ENCODE assay signal across 8 cellular contexts in the genomic region with DNA sequence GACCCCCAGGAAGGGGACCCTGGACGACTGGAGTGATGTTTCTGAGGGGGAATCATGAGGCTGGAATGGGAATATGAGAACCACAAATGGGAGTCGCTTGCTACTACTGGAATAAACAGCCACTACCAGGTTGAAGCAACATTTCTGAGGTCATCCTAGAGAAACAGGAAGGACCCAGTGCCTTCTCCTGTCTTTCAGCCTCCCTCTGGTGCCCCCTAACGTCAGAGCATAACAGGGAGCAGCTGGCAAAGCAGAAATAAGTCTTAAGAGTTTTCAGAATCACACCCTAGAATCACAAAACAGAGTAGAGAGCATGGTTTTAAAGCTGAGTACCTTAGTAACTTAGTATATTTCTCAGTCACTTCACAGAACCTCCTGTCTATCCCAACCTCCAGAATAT.
DNase-seq lines count a peak whose midpoint lies in the region; ATAC-seq and TF ChIP-seq lines count a peak whose summit lies in the region.

No MANE protein-coding gene starts in this region.

- no peak overlapping the region for H3K18ac ChIP-seq in neuronal stem cell (ENCODE audit: low read length)

- CTCF ChIA-PET in activated CD4-positive, alpha-beta memory T cell treated with anti-CD3 and anti-CD28 coated beads for 36 hours (lab: Charles Lee), result no interaction called here
- CTCF ChIA-PET in activated CD4-positive, alpha-beta memory T cell treated with anti-CD3 and anti-CD28 coated beads, Interleukin-2, amount 10 ng/mL, durations not matched to agents 7 days and 5 days (lab: Charles Lee), result no interaction called here
- CTCF ChIA-PET in CD8-positive, alpha-beta T cell (lab: Charles Lee), result interaction anchor here (1.5 kb wide), 1 partner anchor 9 kb away, joined by 3 read pairs; no protein-coding TSS in a partner anchor

- H3K36me3 Mint-ChIP-seq in activated CD4-positive, alpha-beta memory T cell treated with anti-CD3 and anti-CD28 coated beads for 36 hours, result no peaks in the 10 kb centered on the region
- H3K36me3 Mint-ChIP-seq in activated CD4-positive, alpha-beta memory T cell treated with anti-CD3 and anti-CD28 coated beads, Interleukin-2, amount 10 ng/mL, durations not matched to agents 7 days and 5 days (ENCODE audit: low read depth), result no peaks in the 10 kb centered on the region
- H3K36me3 Mint-ChIP-seq in GM23338 (ENCODE audit: low read depth), result no peaks in the 10 kb centered on the region
- no peaks in the 10 kb centered on the region for H3K36me3 Mint-ChIP-seq in CD8-positive, alpha-beta T cell

- H3K9me3 Mint-ChIP-seq in activated CD4-positive, alpha-beta memory T cell treated with anti-CD3 and anti-CD28 coated beads for 36 hours, result no peaks in the 10 kb centered on the region
- no peaks in the 10 kb centered on the region for H3K9me3 Mint-ChIP-seq in activated CD4-positive, alpha-beta memory T cell treated with anti-CD3 and anti-CD28 coated beads, Interleukin-2, amount 10 ng/mL, durations not matched to agents 7 days and 5 days
- H3K9me3 Mint-ChIP-seq in GM23338, result no peaks in the 10 kb centered on the region
- peaks cover 3% of the 10 kb centered on the region for H3K9me3 Mint-ChIP-seq in CD8-positive, alpha-beta T cell

- no peak overlapping the region for H3K23ac ChIP-seq in neuronal stem cell (ENCODE audit: low read depth, low read length, poor library complexity)

- no peak overlapping the region for H3K4ac ChIP-seq in neuronal stem cell (ENCODE audit: low read length)

- peak; percentile 95 for ATAC-seq in GM23338
- no peak for ATAC-seq in CD8-positive, alpha-beta T cell

- no peak overlapping the region for H4K8ac ChIP-seq in neuronal stem cell (ENCODE audit: low read depth, low read length)

- no peaks in the 10 kb centered on the region for H3K4me1 Mint-ChIP-seq in activated CD4-positive, alpha-beta memory T cell treated with anti-CD3 and anti-CD28 coated beads for 36 hours (ENCODE audit: low read depth)
- H3K4me1 Mint-ChIP-seq in activated CD4-positive, alpha-beta memory T cell treated with anti-CD3 and anti-CD28 coated beads, Interleukin-2, amount 10 ng/mL, durations not matched to agents 7 days and 5 days, result no peaks in the 10 kb centered on the region
- no peaks in the 10 kb centered on the region for H3K4me1 Mint-ChIP-seq in GM23338
- H3K4me1 Mint-ChIP-seq in CD8-positive, alpha-beta T cell (ENCODE audit: low read depth), result no peaks in the 10 kb centered on the region

- WGBS in neuronal stem cell (ENCODE audit: extremely low coverage in 2 of 2, insufficient read length in 2 of 2, insufficient replicate concordance in 1 of 2), 2 donors, result no CpG with 5 or more reads among the region's 3 CpGs

- H3K27ac ChIP-seq in GM23338 (ENCODE audit: low read depth) (no peak overlapping the region), brain microvascular endothelial cell (no peak overlapping the region), neuronal stem cell (replicated peaks; ENCODE audit: low read length) (no peak overlapping the region)
- H3K27ac ChIP-seq in CD8-positive, alpha-beta T cell (ENCODE audit: low read depth, low read length), result no peak overlapping the region

- H2AFZ ChIP-seq in GM23338 (no peak overlapping the region), neuronal stem cell (ENCODE audit: low read length) (no peak overlapping the region)

- H3K79me2 ChIP-seq in GM23338 (replicated peaks; ENCODE audit: insufficient read depth), result no peaks in the 10 kb centered on the region

- H3K36me3 ChIP-seq in GM23338 (ENCODE audit: insufficient read depth), result no peaks in the 10 kb centered on the region
- no peaks in the 10 kb centered on the region for H3K36me3 ChIP-seq in brain microvascular endothelial cell (replicated peaks)
- no peaks in the 10 kb centered on the region for H3K36me3 ChIP-seq in neuronal stem cell (replicated peaks in 1 of 2; ENCODE audit: control insufficient read depth in 2 of 2, insufficient read depth in 2 of 2, low read length in 2 of 2)
- H3K36me3 ChIP-seq in CD8-positive, alpha-beta T cell (ENCODE audit: insufficient read depth, low read length), result no peaks in the 10 kb centered on the region

- intact Hi-C loops in activated CD4-positive, alpha-beta memory T cell treated with anti-CD3 and anti-CD28 coated beads for 36 hours (cut with micrococcal nuclease), result no loop called here
- intact Hi-C loops in CD8-positive, alpha-beta T cell (cut with DNase I, micrococcal nuclease), result no loop called here

- H3K9me3 ChIP-seq in neuronal stem cell (replicated peaks in 1 of 2; ENCODE audit: control insufficient read depth in 2 of 2, insufficient read depth in 1 of 2, low read depth in 1 of 2, low read length in 2 of 2), result no peaks in the 10 kb centered on the region
- H3K9me3 ChIP-seq in CD8-positive, alpha-beta T cell (ENCODE audit: low read length), result no peaks in the 10 kb centered on the region

- H2AK5ac ChIP-seq in neuronal stem cell (ENCODE audit: low read depth, low read length), result no peak overlapping the region

- POLR2A ChIA-PET in activated CD4-positive, alpha-beta memory T cell treated with anti-CD3 and anti-CD28 coated beads for 36 hours (lab: Charles Lee), result no interaction called here
- POLR2A ChIA-PET in activated CD4-positive, alpha-beta memory T cell treated with anti-CD3 and anti-CD28 coated beads, Interleukin-2, amount 10 ng/mL, durations not matched to agents 7 days and 5 days (lab: Charles Lee), result no interaction called here
- POLR2A ChIA-PET in CD8-positive, alpha-beta T cell (lab: Charles Lee), result no interaction called here

- H3K9me2 ChIP-seq in GM23338 (ENCODE audit: insufficient read depth), result no peaks in the 10 kb centered on the region

- in situ Hi-C loops in brain microvascular endothelial cell (cut with HindIII; ENCODE audit: low pct_ligation_motif_present, low sequenced_read_pairs), result no loop called here

- H3K27me3 ChIP-seq in GM23338 (ENCODE audit: insufficient read depth) (no peaks in the 10 kb centered on the region; the same call in 1 of the 2 replicates), brain microvascular endothelial cell (replicated peaks) (no peaks in the 10 kb centered on the region), neuronal stem cell (ENCODE audit: control insufficient read depth in 3 of 3, insufficient read depth in 3 of 3, low read depth in 1 of 3, low read length in 3 of 3) (no peaks in the 10 kb centered on the region)
- no peaks in the 10 kb centered on the region for H3K27me3 ChIP-seq in CD8-positive, alpha-beta T cell (ENCODE audit: insufficient read depth, low read length)

- H3K4me2 ChIP-seq in GM23338 (no peak overlapping the region), neuronal stem cell (ENCODE audit: insufficient read depth, low read length, poor library complexity, severe bottlenecking) (no peak overlapping the region)

- H3K4me3 ChIP-seq in GM23338 (no peak overlapping the region), brain microvascular endothelial cell (ENCODE audit: low read depth, low read length) (no peak overlapping the region), neuronal stem cell (ENCODE audit: low read length in 2 of 2) (no peak overlapping the region)
- H3K4me3 ChIP-seq in CD8-positive, alpha-beta T cell (ENCODE audit: low read depth, low read length), result no peak overlapping the region

- no peak overlapping the region for H3K4me3 Mint-ChIP-seq in activated CD4-positive, alpha-beta memory T cell treated with anti-CD3 and anti-CD28 coated beads for 36 hours
- H3K4me3 Mint-ChIP-seq in activated CD4-positive, alpha-beta memory T cell treated with anti-CD3 and anti-CD28 coated beads, Interleukin-2, amount 10 ng/mL, durations not matched to agents 7 days and 5 days, result no peak overlapping the region
- no peak overlapping the region for H3K4me3 Mint-ChIP-seq in GM23338
- no peak overlapping the region for H3K4me3 Mint-ChIP-seq in CD8-positive, alpha-beta T cell

- H2BK120ac ChIP-seq in neuronal stem cell (ENCODE audit: low read depth, low read length), result no peak overlapping the region

- no peak overlapping the region for H3K9ac ChIP-seq in neuronal stem cell (ENCODE audit: low read depth, low read length, poor library complexity)

- no peak overlapping the region for H3K27ac Mint-ChIP-seq in activated CD4-positive, alpha-beta memory T cell treated with anti-CD3 and anti-CD28 coated beads for 36 hours
- H3K27ac Mint-ChIP-seq in activated CD4-positive, alpha-beta memory T cell treated with anti-CD3 and anti-CD28 coated beads, Interleukin-2, amount 10 ng/mL, durations not matched to agents 7 days and 5 days, result no peak overlapping the region
- no peak overlapping the region for H3K27ac Mint-ChIP-seq in GM23338
- no peak overlapping the region for H3K27ac Mint-ChIP-seq in CD8-positive, alpha-beta T cell

- peak; percentile 8 for DNase-seq in activated CD4-positive, alpha-beta memory T cell treated with anti-CD3 and anti-CD28 coated beads for 36 hours
- no peak for DNase-seq in activated CD4-positive, alpha-beta memory T cell treated with anti-CD3 and anti-CD28 coated beads, Interleukin-2, amount 10 ng/mL, durations not matched to agents 7 days and 5 days
- DNase-seq in GM23338 (ENCODE audit: low spot score), result peak; percentile 92
- DNase-seq in M059J (ENCODE audit: low read depth), result peak; percentile 59
- peak; percentile 40 for DNase-seq in brain microvascular endothelial cell
- peak; percentile 39 for DNase-seq in neuronal stem cell (ENCODE audit: low spot score)
- no peak for DNase-seq in activated gamma-delta T cell treated with Interleukin-2 at 50 U/mL for 16 hours
- no peak for DNase-seq in CD8-positive, alpha-beta T cell

- TF ChIP-seq CTCF in GM23338 (conservative IDR thresholded peaks at IDR 0.05; ENCODE audit: low read depth in 2 of 2) (peak; percentile 87 to 93), brain microvascular endothelial cell (IDR thresholded peaks at IDR 0.05; ENCODE audit: low read depth, low read length, missing control alignments) (peak; percentile 75)
- TF ChIP-seq CTCF in CD8-positive, alpha-beta T cell (IDR thresholded peaks at IDR 0.05), result no peak

- no peaks in the 10 kb centered on the region for H3K79me1 ChIP-seq in neuronal stem cell (ENCODE audit: low read depth, low read length)

- no peak overlapping the region for H2BK5ac ChIP-seq in neuronal stem cell (ENCODE audit: low read length)

- no peaks in the 10 kb centered on the region for H3F3A ChIP-seq in GM23338 (replicated peaks; ENCODE audit: low read depth)

- H2BK12ac ChIP-seq in neuronal stem cell (ENCODE audit: low read length), result no peak overlapping the region

- H3K27me3 Mint-ChIP-seq in activated CD4-positive, alpha-beta memory T cell treated with anti-CD3 and anti-CD28 coated beads for 36 hours, result no peaks in the 10 kb centered on the region
- no peaks in the 10 kb centered on the region for H3K27me3 Mint-ChIP-seq in activated CD4-positive, alpha-beta memory T cell treated with anti-CD3 and anti-CD28 coated beads, Interleukin-2, amount 10 ng/mL, durations not matched to agents 7 days and 5 days
- H3K27me3 Mint-ChIP-seq in GM23338 (ENCODE audit: insufficient read depth, low read depth, poor library complexity), result no peaks in the 10 kb centered on the region
- no peaks in the 10 kb centered on the region for H3K27me3 Mint-ChIP-seq in CD8-positive, alpha-beta T cell (ENCODE audit: low read depth)

- no peaks in the 10 kb centered on the region for H4K20me1 ChIP-seq in GM23338 (replicated peaks; ENCODE audit: insufficient read depth)

- H3K4me1 ChIP-seq in GM23338 (ENCODE audit: insufficient read depth) (no peaks in the 10 kb centered on the region), neuronal stem cell (ENCODE audit: control insufficient read depth in 2 of 2, insufficient read depth in 1 of 2, low read depth in 1 of 2, low read length in 2 of 2) (no peaks in the 10 kb centered on the region)
- no peaks in the 10 kb centered on the region for H3K4me1 ChIP-seq in CD8-positive, alpha-beta T cell (ENCODE audit: insufficient read depth, low read length)

- H3K14ac ChIP-seq in neuronal stem cell (ENCODE audit: low read length), result no peak overlapping the region

- no peak overlapping the region for H2BK15ac ChIP-seq in neuronal stem cell (ENCODE audit: low read length)

- H4K91ac ChIP-seq in neuronal stem cell (ENCODE audit: low read depth, low read length, poor library complexity), result no peak overlapping the region

Comparison
In these comparisons a context has a peak if more than half of its experiments do, and no peak if none do; other contexts are left out.
1. DNase-seq: peak in activated CD4-positive, alpha-beta memory T cell treated with anti-CD3 and anti-CD28 coated beads for 36 hours (single experiment), GM23338 (single experiment), M059J (single experiment), brain microvascular endothelial cell (single experiment) and neuronal stem cell (single experiment); none in activated CD4-positive, alpha-beta memory T cell treated with anti-CD3 and anti-CD28 coated beads, Interleukin-2, amount 10 ng/mL, durations not matched to agents 7 days and 5 days (single experiment), activated gamma-delta T cell treated with Interleukin-2 at 50 U/mL for 16 hours (single experiment) and CD8-positive, alpha-beta T cell (0 of 7).